In the genomic region with DNA sequence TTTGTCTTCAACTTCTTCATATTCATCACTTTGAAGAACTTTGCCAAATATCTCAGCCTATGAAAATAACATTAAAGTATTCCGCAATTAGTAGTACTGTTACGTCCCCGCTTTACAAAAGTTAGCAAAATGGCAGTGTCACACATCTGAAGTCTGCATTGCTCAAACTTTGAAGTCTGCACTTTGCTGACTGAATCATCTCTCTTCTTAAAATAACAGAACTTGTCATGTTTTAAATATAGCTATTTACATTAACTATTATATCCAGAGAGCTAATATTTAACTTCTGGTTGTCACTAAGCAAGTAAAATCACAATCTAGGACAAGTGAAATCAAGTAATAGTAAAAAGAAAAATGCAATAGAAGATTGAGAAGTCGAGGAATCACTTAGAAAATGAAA, we compare ENCODE assay signal across 31 cellular contexts.
"Had no signal": no experiment of that assay in that cellular context is flagged by ENCODE, and none has a peak within 500 bp of the region (broad histone marks: within the 10 kb centered on the region; RNA-seq: fewer than 3 reads in every experiment).

No MANE protein-coding gene starts in this region.

- H3K4me1 ChIP-seq: ascending aorta, body of pancreas, SJCRH30 had no signal

- FAIRE-seq: bronchial epithelial cell had no signal

- H3K27ac ChIP-seq: ascending aorta, body of pancreas, RWPE1, SJCRH30 had no signal

- H3K27me3 ChIP-seq: ascending aorta, body of pancreas, MG63, SJCRH30 had no signal

- ATAC-seq: activated CD4-positive, CD25-positive, alpha-beta regulatory T cell treated with anti-CD3 and anti-CD28 coated beads, Interleukin-2, amount 50 U/mL, for 24 hours; activated CD8-positive, alpha-beta T cell treated with anti-CD3 and anti-CD28 coated beads for 36 hours; activated naive CD4-positive, alpha-beta T cell treated with anti-CD3 and anti-CD28 coated beads, Interleukin-2, amount 50 U/mL, for 72 hours; activated naive CD8-positive, alpha-beta T cell treated with anti-CD3 and anti-CD28 coated beads, Interleukin-2, amount 50 U/mL, for 24 hours; body of pancreas; Panc1 had no signal

- H3K4me3 ChIP-seq: ascending aorta, body of pancreas, MG63, SJCRH30 had no signal

- H3K9me3 ChIP-seq: ascending aorta, body of pancreas, MG63, SJCRH30, SK-N-SH had no signal

- DNase-seq: activated CD4-positive, alpha-beta T cell treated with anti-CD3 and anti-CD28 coated beads for 4 hours; activated CD8-positive, alpha-beta memory T cell treated with anti-CD3 and anti-CD28 coated beads, Interleukin-2, amount 50 U/mL, for 4 hours; activated CD8-positive, alpha-beta T cell treated with anti-CD3 and anti-CD28 coated beads for 36 hours; activated effector memory CD4-positive, alpha-beta T cell treated with anti-CD3 and anti-CD28 coated beads, Interleukin-2, amount 50 U/mL, for 16 hours; activated naive CD4-positive, alpha-beta T cell treated with Interleukin-2 at 50 U/mL for 16 hours; activated naive CD8-positive, alpha-beta T cell treated with anti-CD3 and anti-CD28 coated beads, Interleukin-2, amount 50 U/mL, for 24 hours; activated T-cell treated with anti-CD3 and anti-CD28 coated beads, Interleukin-2, amount 50 U/mL, for 1 hour; amniotic stem cell; body of pancreas; central memory CD4-positive, alpha-beta T cell; MG63; MV-4-11; NCI-H1092 treated with DMSO at 0.1 percent for 48 hours; NCI-H1417 treated with DMSO at 0.1 percent for 48 hours; NCI-H1694; NCI-H2029; NCI-H2107; NCI-H2171 treated with DMSO at 0.1 percent for 48 hours; NCI-H226; NCI-H510A; NCI-H82; Right ventricle myocardium superior; SJCRH30; SK-N-SH; SW 1271 had no signal
